34 cellular contexts compared by ENCODE assay signal in genomic region chr7:38568497-38568896, GRCh38.
"Had no signal": no experiment of that assay in that cellular context is flagged by ENCODE, and none has a peak within 500 bp of the region (broad histone marks: within the 10 kb centered on the region; RNA-seq: fewer than 3 reads in every experiment).

No MANE protein-coding gene starts in this region.

- H3K9ac ChIP-seq: KMS-11 had no signal

- H3K4me2 ChIP-seq: KMS-11 had no signal

- H3K9me3 ChIP-seq: MG63 had no signal

- H3K27me3 ChIP-seq: MG63 had no signal

- H3K27ac ChIP-seq: KMS-11 had no signal

- DNase-seq: Karpas-422, Kasumi-1, MG63, MM.1S, MV-4-11, NCI-H1048, NCI-H1092, NCI-H1092 treated with DMSO at 0.1 percent for 48 hours, NCI-H1105, NCI-H1105 treated with DMSO at 0.1 percent for 48 hours, NCI-H1417, NCI-H1417 treated with DMSO at 0.1 percent for 48 hours, NCI-H1436, NCI-H1436 treated with DMSO at 0.1 percent for 48 hours, NCI-H146, NCI-H1694, NCI-H1694 treated with DMSO at 0.1 percent for 48 hours, NCI-H187, NCI-H187 treated with DMSO at 0.1 percent for 48 hours, NCI-H1930, NCI-H2029, NCI-H2029 treated with DMSO at 0.1 percent for 48 hours, NCI-H2081, NCI-H2081 treated with DMSO at 0.1 percent for 48 hours, NCI-H2107, NCI-H2171, NCI-H2171 treated with DMSO at 0.1 percent for 48 hours, NCI-H2227 treated with DMSO at 0.1 percent for 48 hours, NCI-H226, NCI-H345, NCI-H446, NCI-H446 treated with DMSO at 0.1 percent for 48 hours, NCI-H510A had no signal

- H3K36me3 ChIP-seq: MG63 had no signal

- H3K4me3 ChIP-seq: MG63 had no signal
